In genomic region chr19:16940626-16941025, GRCh38 we compare ENCODE assay signal across 19 cellular contexts. TPM values are rescaled to one million over a fixed set of nuclear protein-coding genes. Genes with fewer than 3 reads are reported as not detected.
DNase-seq lines count a peak whose midpoint lies in the region; ATAC-seq and TF ChIP-seq lines count a peak whose summit lies in the region.
"Had no signal": no experiment of that assay in that cellular context is flagged by ENCODE, and none has a peak within 500 bp of the region (broad histone marks: within the 10 kb centered on the region; RNA-seq: fewer than 3 reads in every experiment).

No MANE protein-coding gene starts in this region.

- DNase-seq in AG20443 (ENCODE audit: low spot score) (peak; percentile 5), GM10248 (ENCODE audit: extremely low spot score) (peak; percentile 6), mesenteric fat pad (ENCODE audit: low spot score) (peak; percentile 75), sciatic nerve (ENCODE audit: low spot score) (peak; percentile 7), ACHN (no peak), medulla oblongata (ENCODE audit: extremely low spot score) (no peak)
- DNase-seq in activated CD4-positive, alpha-beta T cell treated with anti-CD3 and anti-CD28 coated beads for 36 hours: no peak
- DNase-seq: 8988T; CD4-positive, alpha-beta T cell; CD8-positive, alpha-beta memory T cell; DMS 273 treated with DMSO at 0.1 percent for 48 hours; DMS79; EL; GDM1; GOT3; HFFc6 had no signal

- H3K4me3 Mint-ChIP-seq in activated CD4-positive, alpha-beta T cell treated with anti-CD3 and anti-CD28 coated beads for 36 hours: no peak overlapping the region
- H3K4me3 Mint-ChIP-seq: B cell; CD4-positive, alpha-beta T cell; CD8-positive, alpha-beta memory T cell; HFFc6 had no signal

- H3K36me3 Mint-ChIP-seq in activated CD4-positive, alpha-beta T cell treated with anti-CD3 and anti-CD28 coated beads for 36 hours (ENCODE audit: low read depth): no peaks in the 10 kb centered on the region
- H3K36me3 Mint-ChIP-seq: CD8-positive, alpha-beta memory T cell had no signal

- H3K27ac Mint-ChIP-seq in activated CD4-positive, alpha-beta T cell treated with anti-CD3 and anti-CD28 coated beads for 36 hours: no peak overlapping the region
- H3K27ac Mint-ChIP-seq: B cell; CD4-positive, alpha-beta T cell; HFFc6 had no signal

- ATAC-seq in sciatic nerve: no peak
- ATAC-seq in activated CD4-positive, alpha-beta T cell treated with anti-CD3 and anti-CD28 coated beads for 36 hours: no peak
- ATAC-seq in HG02970 (IDR thresholded peaks at IDR 0.05; ENCODE audit: low FRiP score, unreplicated experiment): no peak
- ATAC-seq: A549 had no signal

- CTCF ChIA-PET in GM10248 (lab: Yijun Ruan, JAX): no interaction called here
- CTCF ChIA-PET in activated CD4-positive, alpha-beta T cell treated with anti-CD3 and anti-CD28 coated beads for 36 hours (lab: Charles Lee): no interaction called here

- H3K27me3 Mint-ChIP-seq in activated CD4-positive, alpha-beta T cell treated with anti-CD3 and anti-CD28 coated beads for 36 hours: no peaks in the 10 kb centered on the region
- H3K27me3 Mint-ChIP-seq: B cell had no signal

- in situ Hi-C loops in ACHN (cut with HindIII; ENCODE audit: low pct_ligation_motif_present, low pct_unique_long_range_greater_than_20kb, low sequenced_read_pairs): no loop called here

- H3K9me3 Mint-ChIP-seq in activated CD4-positive, alpha-beta T cell treated with anti-CD3 and anti-CD28 coated beads for 36 hours (ENCODE audit: low read depth): no peaks in the 10 kb centered on the region
- H3K9me3 Mint-ChIP-seq: HFFc6 had no signal

- TF ChIP-seq CTCF in GM10248 (IDR thresholded peaks at IDR 0.05; ENCODE audit: control extremely low read depth, extremely low read depth, low read depth, missing control alignments): no peak

- no peaks in the 10 kb centered on the region for H3K4me1 Mint-ChIP-seq in activated CD4-positive, alpha-beta T cell treated with anti-CD3 and anti-CD28 coated beads for 36 hours
- H3K4me1 Mint-ChIP-seq: B cell; CD8-positive, alpha-beta memory T cell had no signal

- intact Hi-C loops in sciatic nerve (cut with DNase I): no loop called here
- intact Hi-C loops in activated CD4-positive, alpha-beta T cell treated with anti-CD3 and anti-CD28 coated beads for 36 hours (cut with DNase I, micrococcal nuclease): no loop called here

- POLR2A ChIA-PET in GM10248 (lab: Yijun Ruan, JAX): no interaction called here
- POLR2A ChIA-PET in activated CD4-positive, alpha-beta T cell treated with anti-CD3 and anti-CD28 coated beads for 36 hours (lab: Charles Lee): no interaction called here

RNA-seq across cellular contexts. Expression of gene F2RL3, which starts 51.8 kb away (rescaled TPM):
- total RNA-seq in mesenteric fat pad: 33.9 TPM
- 2.5 TPM for total RNA-seq in sciatic nerve
- not detected for total RNA-seq in activated CD4-positive, alpha-beta T cell treated with anti-CD3 and anti-CD28 coated beads for 36 hours
- total RNA-seq: CD4-positive, alpha-beta T cell; CD8-positive, alpha-beta memory T cell; HFFc6 had no signal

Comparison
In these comparisons a context has a peak if more than half of its experiments do, and no peak if none do; other contexts are left out.
1. DNase-seq: peak in AG20443 (single experiment), GM10248 (single experiment), mesenteric fat pad (single experiment) and sciatic nerve (single experiment); none in activated CD4-positive, alpha-beta T cell treated with anti-CD3 and anti-CD28 coated beads for 36 hours (single experiment), ACHN (single experiment) and medulla oblongata (single experiment).